Comparison of ENCODE assay signal across 19 cellular contexts in the genomic region with DNA sequence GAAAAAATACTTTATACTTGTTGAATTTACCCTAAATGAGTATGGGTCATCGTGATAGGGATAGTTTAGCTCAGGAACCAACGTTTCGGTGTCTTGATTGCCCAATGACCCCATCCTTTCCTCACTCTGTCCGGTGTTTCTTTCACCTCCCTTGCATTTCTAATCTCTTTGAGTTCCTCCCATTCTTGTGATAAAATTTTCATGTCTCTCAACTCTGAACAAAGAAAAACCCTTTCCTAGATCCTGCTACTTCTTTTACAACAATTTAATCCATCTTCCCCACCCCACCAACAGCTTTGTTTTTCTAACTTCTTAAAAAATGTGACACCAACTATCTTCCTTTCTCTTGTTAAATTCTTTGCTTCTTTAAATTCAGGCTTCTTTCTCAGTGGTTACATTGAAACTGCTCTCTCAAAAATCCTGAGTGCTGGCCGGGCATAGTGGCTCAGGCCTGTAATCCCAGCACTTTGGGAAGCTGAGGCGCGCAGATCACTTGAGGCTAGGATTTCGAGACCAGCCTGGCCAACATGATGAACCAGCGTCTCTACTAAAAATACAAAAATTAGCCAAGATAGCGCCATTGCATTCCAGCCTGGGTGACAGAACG.
"Had no signal": no experiment of that assay in that cellular context is flagged by ENCODE, and none has a peak within 500 bp of the region (broad histone marks: within the 10 kb centered on the region; RNA-seq: fewer than 3 reads in every experiment).

No MANE protein-coding gene starts in this region.

- H3K27ac ChIP-seq: epithelial cell of prostate, esophagus muscularis mucosa, gastrocnemius medialis, right atrium auricular region, sigmoid colon, skin epidermis, stomach, thoracic aorta, transverse colon had no signal

- DNase-seq: effector memory CD4-positive, alpha-beta T cell; gastrocnemius medialis; islet precursor cell; mammary epithelial cell; mucosa of descending colon; naive thymus-derived CD8-positive, alpha-beta T cell; posterior cingulate gyrus; sigmoid colon; stimulated activated CD4-positive, alpha-beta T cell treated with anti-CD3 and anti-CD28 coated beads, Interleukin-2, amount 100 ng/mL, for 24 hours; stimulated activated naive CD4-positive, alpha-beta T cell; stomach; substantia nigra; transverse colon had no signal

- H3K36me3 ChIP-seq: esophagus muscularis mucosa, gastrocnemius medialis, right atrium auricular region, sigmoid colon, stomach, thoracic aorta, transverse colon had no signal

- H3K27me3 ChIP-seq: esophagus muscularis mucosa, gastrocnemius medialis, right atrium auricular region, sigmoid colon, stomach, transverse colon had no signal

- H3K4me3 Mint-ChIP-seq: naive thymus-derived CD8-positive, alpha-beta T cell had no signal

- H3K9me3 ChIP-seq: esophagus muscularis mucosa, gastrocnemius medialis, right atrium auricular region, sigmoid colon, thoracic aorta had no signal

- H3K4me3 ChIP-seq: esophagus muscularis mucosa, gastrocnemius medialis, mucosa of descending colon, right atrium auricular region, sigmoid colon, skin epidermis, stomach, thoracic aorta, transverse colon had no signal

- H3K4me1 Mint-ChIP-seq: naive thymus-derived CD8-positive, alpha-beta T cell had no signal

- ATAC-seq: gastrocnemius medialis; left lobe of liver; mucosa of descending colon; naive thymus-derived CD8-positive, alpha-beta T cell had no signal

- H3K27ac Mint-ChIP-seq: naive thymus-derived CD8-positive, alpha-beta T cell had no signal

- H3K4me1 ChIP-seq: esophagus muscularis mucosa, gastrocnemius medialis, right atrium auricular region, sigmoid colon, stomach, transverse colon had no signal

- H3K27me3 Mint-ChIP-seq: naive thymus-derived CD8-positive, alpha-beta T cell had no signal
